ENCODE assay signal across 12 cellular contexts in the genomic region with DNA sequence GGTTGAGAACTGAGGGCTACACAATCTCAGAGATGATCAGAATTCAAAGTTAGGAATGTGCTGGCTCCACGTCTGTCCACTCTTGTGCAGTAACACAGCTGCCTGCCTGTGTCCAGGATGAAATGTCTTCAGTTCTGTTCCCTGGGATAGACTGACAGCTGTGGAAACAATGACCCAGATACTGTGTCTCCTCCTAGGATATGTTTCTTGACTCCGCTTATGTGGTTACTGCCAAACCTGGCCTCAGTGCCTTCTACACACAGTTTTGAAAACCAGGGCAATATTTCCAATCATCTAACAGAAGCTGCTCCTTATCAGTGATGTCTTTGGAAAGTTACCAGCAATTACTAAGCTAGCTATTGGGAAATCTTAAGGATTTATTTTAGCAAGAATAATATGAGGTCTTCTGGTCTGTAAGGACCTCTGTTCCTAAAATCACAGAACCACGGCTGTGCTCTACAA.
A peak's percentile ranks its signal among the peaks of the same experiment; 100 is the strongest.
DNase-seq lines count a peak whose midpoint lies in the region; ATAC-seq and TF ChIP-seq lines count a peak whose summit lies in the region.
"Had no signal": no experiment of that assay in that cellular context is flagged by ENCODE, and none has a peak within 500 bp of the region (broad histone marks: within the 10 kb centered on the region; RNA-seq: fewer than 3 reads in every experiment).

No MANE protein-coding gene starts in this region.

- no peaks in the 10 kb centered on the region for H3K9me3 ChIP-seq in T-helper 17 cell (ENCODE audit: control insufficient read depth, low read length, poor library complexity, severe bottlenecking)

- DNase-seq in AG09309 (ENCODE audit: low read depth) (peak; percentile 25), T-helper 17 cell (no peak), foreskin fibroblast (peak; percentile 41 to 70), pons (ENCODE audit: low spot score) (peak; percentile 30), ACHN (no peak), SIG-M5 treated with dmso at 0.1 percent for 504 hours (lab: John Stamatoyannopoulos, UW; ENCODE audit: unreplicated experiment) (no peak), GM10266 (ENCODE audit: extremely low spot score) (no peak)
- DNase-seq: activated naive CD8-positive, alpha-beta T cell treated with anti-CD3 and anti-CD28 coated beads, Interleukin-2, amount 10 ng/mL, durations not matched to agents 7 days and 5 days; naive thymus-derived CD4-positive, alpha-beta T cell; NCI-H1694 treated with DMSO at 0.1 percent for 48 hours; PC-3 had no signal

- H3K27ac Mint-ChIP-seq in T-helper 17 cell = peak overlapping the region; percentile 86
- H3K27ac Mint-ChIP-seq: activated naive CD8-positive, alpha-beta T cell treated with anti-CD3 and anti-CD28 coated beads, Interleukin-2, amount 10 ng/mL, durations not matched to agents 7 days and 5 days; naive thymus-derived CD4-positive, alpha-beta T cell had no signal

- in situ Hi-C loops in ACHN (cut with HindIII; ENCODE audit: low pct_ligation_motif_present, low pct_unique_long_range_greater_than_20kb, low sequenced_read_pairs) = no loop called here

- H3K4me3 Mint-ChIP-seq in T-helper 17 cell = peak overlapping the region; percentile 7
- H3K4me3 Mint-ChIP-seq: activated naive CD8-positive, alpha-beta T cell treated with anti-CD3 and anti-CD28 coated beads, Interleukin-2, amount 10 ng/mL, durations not matched to agents 7 days and 5 days; naive thymus-derived CD4-positive, alpha-beta T cell had no signal

- H3K4me3 ChIP-seq in AG09309 (ENCODE audit: control insufficient read depth, low read depth, low read length) (no peak overlapping the region), foreskin fibroblast (ENCODE audit: low read depth in 1 of 2, low read length in 2 of 2) (no peak overlapping the region)

- TF ChIP-seq CTCF in AG09309 (IDR thresholded peaks at IDR 0.05; ENCODE audit: control insufficient read depth, insufficient read depth, low read depth, low read length, missing control alignments) = no peak
- TF ChIP-seq CTCF in foreskin fibroblast (IDR thresholded peaks at IDR 0.05; ENCODE audit: low read depth, low read length) = no peak
- no peak for TF ChIP-seq CTCF in GM10266 (IDR thresholded peaks at IDR 0.05; ENCODE audit: control insufficient read depth, insufficient read depth, low read depth, missing control alignments)

- H3K27me3 Mint-ChIP-seq in T-helper 17 cell = peaks cover 17% of the 10 kb centered on the region

- no peaks in the 10 kb centered on the region for H3K36me3 Mint-ChIP-seq in T-helper 17 cell (ENCODE audit: low read depth)
- H3K36me3 Mint-ChIP-seq: activated naive CD8-positive, alpha-beta T cell treated with anti-CD3 and anti-CD28 coated beads, Interleukin-2, amount 10 ng/mL, durations not matched to agents 7 days and 5 days; naive thymus-derived CD4-positive, alpha-beta T cell had no signal

- H3K4me1 Mint-ChIP-seq in T-helper 17 cell = peaks cover 18% of the 10 kb centered on the region

- no peak for ATAC-seq in T-helper 17 cell
- no peak for ATAC-seq in GM19035 (IDR thresholded peaks at IDR 0.05; ENCODE audit: unreplicated experiment)
- ATAC-seq: naive thymus-derived CD4-positive, alpha-beta T cell; PC-3 had no signal

Comparison
In these comparisons a context has a peak if more than half of its experiments do, and no peak if none do; other contexts are left out.
1. DNase-seq: peak in AG09309 (single experiment), foreskin fibroblast (2 of 2) and pons (single experiment); none in T-helper 17 cell (0 of 3), ACHN (single experiment), SIG-M5 treated with dmso at 0.1 percent for 504 hours (single experiment) and GM10266 (single experiment).